Comparison of ENCODE assay signal across 21 cellular contexts in genomic region chr4:63218837-63219236, GRCh38.
"Had no signal": no experiment of that assay in that cellular context is flagged by ENCODE, and none has a peak within 500 bp of the region (broad histone marks: within the 10 kb centered on the region; RNA-seq: fewer than 3 reads in every experiment).

No MANE protein-coding gene starts in this region.

- H3K9me3 ChIP-seq: pancreas, psoas muscle, thyroid gland had no signal

- H3K4me1 ChIP-seq: heart left ventricle, pancreas, psoas muscle, right atrium auricular region, thyroid gland had no signal

- H3K36me3 ChIP-seq: brain microvascular endothelial cell, heart left ventricle, pancreas, right atrium auricular region, thyroid gland, WERI-Rb-1 had no signal

- H3K4me1 Mint-ChIP-seq: activated T-helper 17 cell treated with anti-CD3 and anti-CD28 coated beads, Interleukin-2, amount 50 U/mL, for 72 hours; natural killer cell had no signal

- H3K27me3 ChIP-seq: brain microvascular endothelial cell, dorsolateral prefrontal cortex, heart left ventricle, pancreas, right atrium auricular region, thyroid gland had no signal

- H3K27ac ChIP-seq: brain microvascular endothelial cell, dorsolateral prefrontal cortex, epithelial cell of prostate, heart left ventricle, pancreas, psoas muscle, right atrium auricular region, thyroid gland, WERI-Rb-1 had no signal

- H3K4me3 Mint-ChIP-seq: activated T-cell treated with anti-CD3 and anti-CD28 coated beads, Interleukin-2, amount 50 U/mL, for 24 hours; activated T-helper 17 cell treated with anti-CD3 and anti-CD28 coated beads, Interleukin-2, amount 50 U/mL, for 72 hours; natural killer cell; stimulated activated naive CD8-positive, alpha-beta T cell treated with anti-CD3 and anti-CD28 coated beads, Interleukin-15, Interleukin-2, amounts not matched to agents 100 ng/mL and 50 ng/mL, for 24 hours had no signal

- H3K27ac Mint-ChIP-seq: activated naive CD4-positive, alpha-beta T cell treated with anti-CD3 and anti-CD28 coated beads, Interleukin-2, amount 50 U/mL, for 72 hours; activated T-cell treated with anti-CD3 and anti-CD28 coated beads, Interleukin-2, amount 50 U/mL, for 24 hours; activated T-helper 17 cell treated with anti-CD3 and anti-CD28 coated beads, Interleukin-2, amount 50 U/mL, for 72 hours; natural killer cell; stimulated activated naive CD8-positive, alpha-beta T cell treated with anti-CD3 and anti-CD28 coated beads, Interleukin-15, Interleukin-2, amounts not matched to agents 100 ng/mL and 50 ng/mL, for 24 hours had no signal

- ATAC-seq: activated naive CD4-positive, alpha-beta T cell treated with anti-CD3 and anti-CD28 coated beads, Interleukin-2, amount 50 U/mL, for 72 hours; activated T-helper 17 cell treated with anti-CD3 and anti-CD28 coated beads, Interleukin-2, amount 50 U/mL, for 72 hours; heart left ventricle; left lobe of liver; natural killer cell; pancreas; psoas muscle had no signal

- H3K4me3 ChIP-seq: dorsolateral prefrontal cortex, heart left ventricle, lung, pancreas, psoas muscle, right atrium auricular region, thyroid gland had no signal

- DNase-seq: activated T-cell treated with anti-CD3 and anti-CD28 coated beads, Interleukin-2, amount 50 U/mL, for 24 hours; aorta; brain microvascular endothelial cell; central memory CD4-positive, alpha-beta T cell; dorsolateral prefrontal cortex; heart left ventricle; midbrain; natural killer cell; stimulated activated CD4-positive, alpha-beta T cell treated with anti-CD3 and anti-CD28 coated beads, Interleukin-12 subunit alpha, Interleukin-12 subunit beta, amount 100 ng/mL, for 4 hours; substantia nigra; thyroid gland; WERI-Rb-1 had no signal

- H3K27me3 Mint-ChIP-seq: activated T-cell treated with anti-CD3 and anti-CD28 coated beads, Interleukin-2, amount 50 U/mL, for 24 hours; activated T-helper 17 cell treated with anti-CD3 and anti-CD28 coated beads, Interleukin-2, amount 50 U/mL, for 72 hours; stimulated activated naive CD8-positive, alpha-beta T cell treated with anti-CD3 and anti-CD28 coated beads, Interleukin-15, Interleukin-2, amounts not matched to agents 100 ng/mL and 50 ng/mL, for 24 hours had no signal
